21 cellular contexts compared by ENCODE assay signal in genomic region chr4:80711956-80712355, GRCh38.
"Had no signal": no experiment of that assay in that cellular context is flagged by ENCODE, and none has a peak within 500 bp of the region (broad histone marks: within the 10 kb centered on the region; RNA-seq: fewer than 3 reads in every experiment).

No MANE protein-coding gene starts in this region.

- H3K36me3 ChIP-seq: gastrocnemius medialis, lower lobe of right lung, right lobe of liver, stomach, thyroid gland had no signal

- H3K27ac ChIP-seq: epithelial cell of prostate, gastrocnemius medialis, lower lobe of right lung, psoas muscle, right lobe of liver, stomach, thyroid gland had no signal

- H3K4me3 ChIP-seq: gastrocnemius medialis, lower lobe of right lung, psoas muscle, right lobe of liver, smooth muscle cell, stomach, thyroid gland had no signal

- H3K4me1 ChIP-seq: gastrocnemius medialis, lower lobe of right lung, psoas muscle, right lobe of liver, stomach, thyroid gland had no signal

- H3K4me2 ChIP-seq: smooth muscle cell had no signal

- H3K27me3 ChIP-seq: gastrocnemius medialis, right lobe of liver, stomach, thyroid gland had no signal

- DNase-seq: cortex of kidney; effector CD4-positive, alpha-beta T cell; foreskin fibroblast; gastrocnemius medialis; head of caudate nucleus; left ventricle myocardium superior; lower lobe of right lung; naive thymus-derived CD8-positive, alpha-beta T cell; nephron progenitor cell; nucleus accumbens; psoas muscle; right lobe of liver; stimulated activated CD4-positive, alpha-beta T cell treated with anti-CD3 and anti-CD28 coated beads, Interleukin-12 subunit alpha, Interleukin-12 subunit beta, amount 100 ng/mL, for 4 hours; stimulated activated CD4-positive, alpha-beta T cell treated with anti-CD3 and anti-CD28 coated beads, Interleukin-1b, Interleukin-23, amount 100 ng/mL, for 48 hours; stimulated activated CD4-positive, alpha-beta T cell treated with anti-CD3 and anti-CD28 coated beads, Interleukin-4, amount 100 ng/mL, for 1 hour; stimulated activated CD8-positive, alpha-beta memory T cell treated with anti-CD3 and anti-CD28 coated beads, Interleukin-4, amount 100 ng/mL, for 48 hours; stimulated activated naive CD4-positive, alpha-beta T cell treated with Interleukin-2 at 50 U/mL for 16 hours; stomach; thyroid gland had no signal

- H3K9me3 ChIP-seq: gastrocnemius medialis, lower lobe of right lung, psoas muscle, right lobe of liver, stomach, thyroid gland had no signal
